Comparison of ENCODE assay signal across 1 cellular context in the genomic region with DNA sequence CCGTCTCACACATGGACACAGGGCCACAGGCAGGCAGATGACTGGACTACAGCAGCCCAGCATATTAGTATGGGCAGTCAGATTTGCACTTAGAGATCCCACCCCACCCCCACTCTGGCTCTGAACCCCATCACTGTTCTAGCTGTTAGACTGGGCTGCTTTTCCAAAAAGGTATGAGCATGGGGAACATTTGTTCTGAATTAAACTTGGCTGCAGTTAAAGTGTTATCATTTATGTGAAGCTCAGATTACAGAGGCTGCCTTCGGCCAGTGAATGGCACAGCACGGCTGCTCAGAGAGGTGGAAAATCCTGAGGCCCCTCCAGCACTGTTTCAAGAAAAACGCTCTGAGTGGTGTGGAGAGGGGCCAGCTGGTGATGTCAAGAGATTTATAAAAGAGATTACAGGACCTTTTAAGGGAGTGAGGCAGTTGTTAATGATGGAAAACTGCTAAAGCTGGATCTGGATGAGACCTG.
TF ChIP-seq lines count a peak whose summit lies in the region.

No MANE protein-coding gene starts in this region.

TF ChIP-seq in GM23338, 12 proteins besides CTCF, POLR2A, EP300 and RAD21 (continued from another document):
- TF ChIP-seq, protein P1, sequence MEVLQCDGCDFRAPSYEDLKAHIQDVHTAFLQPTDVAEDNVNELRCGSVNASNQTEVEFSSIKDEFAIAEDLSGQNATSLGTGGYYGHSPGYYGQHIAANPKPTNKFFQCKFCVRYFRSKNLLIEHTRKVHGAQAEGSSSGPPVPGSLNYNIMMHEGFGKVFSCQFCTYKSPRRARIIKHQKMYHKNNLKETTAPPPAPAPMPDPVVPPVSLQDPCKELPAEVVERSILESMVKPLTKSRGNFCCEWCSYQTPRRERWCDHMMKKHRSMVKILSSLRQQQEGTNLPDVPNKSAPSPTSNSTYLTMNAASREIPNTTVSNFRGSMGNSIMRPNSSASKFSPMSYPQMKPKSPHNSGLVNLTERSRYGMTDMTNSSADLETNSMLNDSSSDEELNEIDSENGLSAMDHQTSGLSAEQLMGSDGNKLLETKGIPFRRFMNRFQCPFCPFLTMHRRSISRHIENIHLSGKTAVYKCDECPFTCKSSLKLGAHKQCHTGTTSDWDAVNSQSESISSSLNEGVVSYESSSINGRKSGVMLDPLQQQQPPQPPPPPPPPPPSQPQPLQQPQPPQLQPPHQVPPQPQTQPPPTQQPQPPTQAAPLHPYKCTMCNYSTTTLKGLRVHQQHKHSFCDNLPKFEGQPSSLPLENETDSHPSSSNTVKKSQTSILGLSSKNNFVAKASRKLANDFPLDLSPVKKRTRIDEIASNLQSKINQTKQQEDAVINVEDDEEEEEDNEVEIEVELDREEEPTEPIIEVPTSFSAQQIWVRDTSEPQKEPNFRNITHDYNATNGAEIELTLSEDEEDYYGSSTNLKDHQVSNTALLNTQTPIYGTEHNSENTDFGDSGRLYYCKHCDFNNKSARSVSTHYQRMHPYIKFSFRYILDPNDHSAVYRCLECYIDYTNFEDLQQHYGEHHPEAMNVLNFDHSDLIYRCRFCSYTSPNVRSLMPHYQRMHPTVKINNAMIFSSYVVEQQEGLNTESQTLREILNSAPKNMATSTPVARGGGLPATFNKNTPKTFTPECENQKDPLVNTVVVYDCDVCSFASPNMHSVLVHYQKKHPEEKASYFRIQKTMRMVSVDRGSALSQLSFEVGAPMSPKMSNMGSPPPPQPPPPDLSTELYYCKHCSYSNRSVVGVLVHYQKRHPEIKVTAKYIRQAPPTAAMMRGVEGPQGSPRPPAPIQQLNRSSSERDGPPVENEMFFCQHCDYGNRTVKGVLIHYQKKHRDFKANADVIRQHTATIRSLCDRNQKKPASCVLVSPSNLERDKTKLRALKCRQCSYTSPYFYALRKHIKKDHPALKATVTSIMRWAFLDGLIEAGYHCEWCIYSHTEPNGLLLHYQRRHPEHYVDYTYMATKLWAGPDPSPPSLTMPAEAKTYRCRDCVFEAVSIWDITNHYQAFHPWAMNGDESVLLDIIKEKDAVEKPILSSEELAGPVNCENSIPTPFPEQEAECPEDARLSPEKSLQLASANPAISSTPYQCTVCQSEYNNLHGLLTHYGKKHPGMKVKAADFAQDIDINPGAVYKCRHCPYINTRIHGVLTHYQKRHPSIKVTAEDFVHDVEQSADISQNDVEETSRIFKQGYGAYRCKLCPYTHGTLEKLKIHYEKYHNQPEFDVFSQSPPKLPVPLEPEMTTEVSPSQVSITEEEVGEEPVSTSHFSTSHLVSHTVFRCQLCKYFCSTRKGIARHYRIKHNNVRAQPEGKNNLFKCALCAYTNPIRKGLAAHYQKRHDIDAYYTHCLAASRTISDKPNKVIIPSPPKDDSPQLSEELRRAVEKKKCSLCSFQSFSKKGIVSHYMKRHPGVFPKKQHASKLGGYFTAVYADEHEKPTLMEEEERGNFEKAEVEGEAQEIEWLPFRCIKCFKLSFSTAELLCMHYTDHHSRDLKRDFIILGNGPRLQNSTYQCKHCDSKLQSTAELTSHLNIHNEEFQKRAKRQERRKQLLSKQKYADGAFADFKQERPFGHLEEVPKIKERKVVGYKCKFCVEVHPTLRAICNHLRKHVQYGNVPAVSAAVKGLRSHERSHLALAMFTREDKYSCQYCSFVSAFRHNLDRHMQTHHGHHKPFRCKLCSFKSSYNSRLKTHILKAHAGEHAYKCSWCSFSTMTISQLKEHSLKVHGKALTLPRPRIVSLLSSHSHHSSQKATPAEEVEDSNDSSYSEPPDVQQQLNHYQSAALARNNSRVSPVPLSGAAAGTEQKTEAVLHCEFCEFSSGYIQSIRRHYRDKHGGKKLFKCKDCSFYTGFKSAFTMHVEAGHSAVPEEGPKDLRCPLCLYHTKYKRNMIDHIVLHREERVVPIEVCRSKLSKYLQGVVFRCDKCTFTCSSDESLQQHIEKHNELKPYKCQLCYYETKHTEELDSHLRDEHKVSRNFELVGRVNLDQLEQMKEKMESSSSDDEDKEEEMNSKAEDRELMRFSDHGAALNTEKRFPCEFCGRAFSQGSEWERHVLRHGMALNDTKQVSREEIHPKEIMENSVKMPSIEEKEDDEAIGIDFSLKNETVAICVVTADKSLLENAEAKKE (CRISPR knock-in tag; IDR thresholded peaks at IDR 0.05), result no peak
- TF ChIP-seq ZNF331 (CRISPR knock-in tag; IDR thresholded peaks at IDR 0.05; ENCODE audit: low read depth), result no peak
- no peak for TF ChIP-seq EZH2phosphoT487 (IDR thresholded peaks at IDR 0.05; ENCODE audit: unreplicated experiment)
- TF ChIP-seq ZNF114 (CRISPR knock-in tag; IDR thresholded peaks at IDR 0.05), result no peak
- TF ChIP-seq, protein P2, sequence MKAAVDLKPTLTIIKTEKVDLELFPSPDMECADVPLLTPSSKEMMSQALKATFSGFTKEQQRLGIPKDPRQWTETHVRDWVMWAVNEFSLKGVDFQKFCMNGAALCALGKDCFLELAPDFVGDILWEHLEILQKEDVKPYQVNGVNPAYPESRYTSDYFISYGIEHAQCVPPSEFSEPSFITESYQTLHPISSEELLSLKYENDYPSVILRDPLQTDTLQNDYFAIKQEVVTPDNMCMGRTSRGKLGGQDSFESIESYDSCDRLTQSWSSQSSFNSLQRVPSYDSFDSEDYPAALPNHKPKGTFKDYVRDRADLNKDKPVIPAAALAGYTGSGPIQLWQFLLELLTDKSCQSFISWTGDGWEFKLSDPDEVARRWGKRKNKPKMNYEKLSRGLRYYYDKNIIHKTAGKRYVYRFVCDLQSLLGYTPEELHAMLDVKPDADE (IDR thresholded peaks at IDR 0.05), result no peak
- TF ChIP-seq JUNB (IDR thresholded peaks at IDR 0.05; ENCODE audit: unreplicated experiment), result no peak
- TF ChIP-seq NANOG (IDR thresholded peaks at IDR 0.05; ENCODE audit: borderline replicate concordance), result no peak
- TF ChIP-seq POLR2AphosphoS5 (IDR thresholded peaks at IDR 0.05; ENCODE audit: low read depth), result no peak
- no peak for TF ChIP-seq STAT1 (IDR thresholded peaks at IDR 0.05; ENCODE audit: unreplicated experiment)
